8 cellular contexts compared by ENCODE assay signal in the genomic region with DNA sequence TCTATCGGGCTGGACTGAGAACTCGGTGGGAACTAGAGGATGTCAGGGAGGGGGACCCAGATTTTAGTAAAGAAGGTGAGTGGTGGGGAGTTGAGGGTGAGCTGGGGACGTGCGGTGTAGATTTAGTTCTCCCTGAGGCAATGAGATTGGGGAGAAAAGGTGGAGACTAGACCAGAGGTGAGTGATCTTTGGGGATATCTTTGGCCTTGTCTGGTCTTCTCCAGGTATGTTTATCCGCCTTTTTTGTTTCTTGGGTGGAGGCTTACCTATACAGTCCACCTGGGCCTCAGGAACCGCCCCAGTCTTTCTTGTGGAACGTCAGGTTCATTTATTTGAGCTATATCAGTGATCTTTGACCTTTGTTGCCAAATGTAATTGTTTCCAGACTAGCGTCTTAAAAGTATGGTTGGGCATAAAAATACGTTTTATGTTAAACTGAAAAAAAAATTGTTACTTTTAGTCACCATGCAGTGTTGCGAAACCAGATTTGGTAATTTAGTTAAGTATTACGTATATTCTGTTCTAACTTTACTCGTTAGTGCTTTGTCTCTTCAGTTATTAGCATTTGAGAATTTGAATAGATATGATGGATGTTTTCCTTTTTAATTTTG. TPM values are rescaled to one million over a fixed set of nuclear protein-coding genes. Genes with fewer than 3 reads are reported as not detected.
A peak's percentile ranks its signal among the peaks of the same experiment; 100 is the strongest.
DNase-seq lines count a peak whose midpoint lies in the region; ATAC-seq, FAIRE-seq and TF ChIP-seq lines count a peak whose summit lies in the region.

No MANE protein-coding gene starts in this region.

- H3K27ac Mint-ChIP-seq in activated naive CD4-positive, alpha-beta T cell treated with anti-CD3 and anti-CD28 coated beads, Interleukin-2, amount 50 U/mL, for 24 hours = peak overlapping the region; percentile 98
- H3K27ac Mint-ChIP-seq in natural killer cell treated with Interleukin-12 subunit alpha and Interleukin-12 subunit beta and Interleukin-15 and Interleukin-18, amount 100 ng/mL, for 72 hours = peak overlapping the region; percentile 87 to 97

- TF ChIP-seq POLR2A in erythroblast (IDR thresholded peaks at IDR 0.05; ENCODE audit: low read length) = no peak

- no peak for FAIRE-seq in RCC 7860 (lab: Jason Lieb, UNC)

- H3K4me1 Mint-ChIP-seq in activated naive CD4-positive, alpha-beta T cell treated with anti-CD3 and anti-CD28 coated beads, Interleukin-2, amount 50 U/mL, for 24 hours = peaks cover 19% of the 10 kb centered on the region
- H3K4me1 Mint-ChIP-seq in natural killer cell treated with Interleukin-12 subunit alpha and Interleukin-12 subunit beta and Interleukin-15 and Interleukin-18, amount 100 ng/mL, for 72 hours (ENCODE audit: low read depth in 2 of 2) = peaks cover 15% of the 10 kb centered on the region in 2 donors

- H3K9me3 Mint-ChIP-seq in activated naive CD4-positive, alpha-beta T cell treated with anti-CD3 and anti-CD28 coated beads, Interleukin-2, amount 50 U/mL, for 24 hours = no peaks in the 10 kb centered on the region
- no peaks in the 10 kb centered on the region for H3K9me3 Mint-ChIP-seq in natural killer cell treated with Interleukin-12 subunit alpha and Interleukin-12 subunit beta and Interleukin-15 and Interleukin-18, amount 100 ng/mL, for 72 hours

- no peak for DNase-seq in activated naive CD4-positive, alpha-beta T cell treated with anti-CD3 and anti-CD28 coated beads, Interleukin-2, amount 50 U/mL, for 16 hours
- peak; percentile 12 for DNase-seq in RPMI8226
- peak; percentile 45 to 76 for DNase-seq in erythroblast (lab: John Stamatoyannopoulos, UW)
- no peak for DNase-seq in natural killer cell treated with Interleukin-12 subunit alpha and Interleukin-12 subunit beta and Interleukin-15 and Interleukin-18, amount 100 ng/mL, for 72 hours (ENCODE audit: low spot score)
- no peak for DNase-seq in globus pallidus (ENCODE audit: low spot score)
- no peak for DNase-seq in RCC 7860 (ENCODE audit: low spot score)

- H3K36me3 Mint-ChIP-seq in activated naive CD4-positive, alpha-beta T cell treated with anti-CD3 and anti-CD28 coated beads, Interleukin-2, amount 50 U/mL, for 24 hours = peaks cover 2% of the 10 kb centered on the region
- H3K36me3 Mint-ChIP-seq in natural killer cell treated with Interleukin-12 subunit alpha and Interleukin-12 subunit beta and Interleukin-15 and Interleukin-18, amount 100 ng/mL, for 72 hours = peaks cover 10% of the 10 kb centered on the region

- H3K27me3 Mint-ChIP-seq in activated naive CD4-positive, alpha-beta T cell treated with anti-CD3 and anti-CD28 coated beads, Interleukin-2, amount 50 U/mL, for 24 hours = no peaks in the 10 kb centered on the region
- H3K27me3 Mint-ChIP-seq in natural killer cell treated with Interleukin-12 subunit alpha and Interleukin-12 subunit beta and Interleukin-15 and Interleukin-18, amount 100 ng/mL, for 72 hours = no peaks in the 10 kb centered on the region

- ATAC-seq in natural killer cell treated with Interleukin-12 subunit alpha and Interleukin-12 subunit beta and Interleukin-15 and Interleukin-18, amount 100 ng/mL, for 72 hours = peak; percentile 1 to 7
- ATAC-seq in HG03469 (IDR thresholded peaks at IDR 0.05; ENCODE audit: unreplicated experiment) = no peak

- H3K4me3 Mint-ChIP-seq in activated naive CD4-positive, alpha-beta T cell treated with anti-CD3 and anti-CD28 coated beads, Interleukin-2, amount 50 U/mL, for 24 hours = peak overlapping the region; percentile 89
- peak overlapping the region; percentile 92 for H3K4me3 Mint-ChIP-seq in natural killer cell treated with Interleukin-12 subunit alpha and Interleukin-12 subunit beta and Interleukin-15 and Interleukin-18, amount 100 ng/mL, for 72 hours

RNA-seq across cellular contexts. Expression of gene UBAP1, which starts 0.8 kb away (rescaled TPM):
- total RNA-seq in natural killer cell treated with Interleukin-12 subunit alpha and Interleukin-12 subunit beta and Interleukin-15 and Interleukin-18, amount 100 ng/mL, for 72 hours = 10 to 100 TPM; 41.2 to 44.8 TPM

RNA-seq across cellular contexts. Expression of gene DCAF12, which starts 53.1 kb away (rescaled TPM):
- total RNA-seq in natural killer cell treated with Interleukin-12 subunit alpha and Interleukin-12 subunit beta and Interleukin-15 and Interleukin-18, amount 100 ng/mL, for 72 hours = 10 to 100 TPM; 36.5 to 54.8 TPM

Comparison
In these comparisons a context has a peak if more than half of its experiments do, and no peak if none do; other contexts are left out.
1. DNase-seq: peak in RPMI8226 (single experiment) and erythroblast (2 of 2); none in activated naive CD4-positive, alpha-beta T cell treated with anti-CD3 and anti-CD28 coated beads, Interleukin-2, amount 50 U/mL, for 16 hours (single experiment), natural killer cell treated with Interleukin-12 subunit alpha and Interleukin-12 subunit beta and Interleukin-15 and Interleukin-18, amount 100 ng/mL, for 72 hours (single experiment), globus pallidus (single experiment) and RCC 7860 (single experiment).